8 cellular contexts compared by ENCODE assay signal in the genomic region with DNA sequence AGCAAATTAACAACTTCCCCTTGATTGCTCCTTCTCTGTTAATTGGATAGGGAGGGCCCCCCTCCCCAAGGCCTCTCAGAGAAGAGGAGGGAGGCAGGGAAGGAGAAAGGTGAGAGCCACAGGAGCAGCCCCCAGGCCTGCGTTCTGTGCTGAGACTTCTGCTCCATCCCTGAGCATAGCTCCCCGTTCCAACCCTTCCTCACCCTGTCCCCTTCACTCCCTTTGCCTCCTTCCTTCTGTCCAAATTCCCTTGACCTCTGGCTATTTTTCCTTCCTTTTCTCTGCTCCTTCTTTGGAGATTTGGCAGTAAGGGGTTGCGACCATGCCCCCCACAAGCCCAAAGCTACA. TPM values are rescaled to one million over a fixed set of nuclear protein-coding genes. Genes with fewer than 3 reads are reported as not detected.
DNase-seq lines count a peak whose midpoint lies in the region; ATAC-seq and TF ChIP-seq lines count a peak whose summit lies in the region.

No MANE protein-coding gene starts in this region.

- peaks cover 31% of the 10 kb centered on the region for H3K4me1 Mint-ChIP-seq in activated naive CD4-positive, alpha-beta T cell treated with anti-CD3 and anti-CD28 coated beads, Interleukin-2, amount 50 U/mL, for 24 hours
- H3K4me1 Mint-ChIP-seq in activated T-helper 17 cell treated with anti-CD3 and anti-CD28 coated beads, Interleukin-2, amount 50 U/mL, for 72 hours: peaks cover 19% of the 10 kb centered on the region
- H3K4me1 Mint-ChIP-seq in type B pancreatic cell (ENCODE audit: unreplicated experiment): peaks cover 18% of the 10 kb centered on the region

- intact Hi-C loops in prostate gland (cut with DNase I): loop anchor here (5.0 kb wide), 1 partner anchor 89 kb away; no protein-coding TSS in a partner anchor

- no peaks in the 10 kb centered on the region for H3K36me3 ChIP-seq in prostate gland

- no peaks in the 10 kb centered on the region for H3K9me3 Mint-ChIP-seq in activated naive CD4-positive, alpha-beta T cell treated with anti-CD3 and anti-CD28 coated beads, Interleukin-2, amount 50 U/mL, for 24 hours
- no peaks in the 10 kb centered on the region for H3K9me3 Mint-ChIP-seq in activated T-helper 17 cell treated with anti-CD3 and anti-CD28 coated beads, Interleukin-2, amount 50 U/mL, for 72 hours
- H3K9me3 Mint-ChIP-seq in type B pancreatic cell: no peaks in the 10 kb centered on the region

- H3K4me3 Mint-ChIP-seq in activated naive CD4-positive, alpha-beta T cell treated with anti-CD3 and anti-CD28 coated beads, Interleukin-2, amount 50 U/mL, for 24 hours: peak overlapping the region; percentile 93
- peak overlapping the region; percentile 90 for H3K4me3 Mint-ChIP-seq in activated T-helper 17 cell treated with anti-CD3 and anti-CD28 coated beads, Interleukin-2, amount 50 U/mL, for 72 hours
- H3K4me3 Mint-ChIP-seq in type B pancreatic cell: peak overlapping the region; percentile 95

- no peak for ATAC-seq in activated T-helper 17 cell treated with anti-CD3 and anti-CD28 coated beads, Interleukin-2, amount 50 U/mL, for 72 hours (replicated peaks)

- no peak overlapping the region for H3K27ac ChIP-seq in prostate gland

- no peak overlapping the region for H3K27ac Mint-ChIP-seq in activated naive CD4-positive, alpha-beta T cell treated with anti-CD3 and anti-CD28 coated beads, Interleukin-2, amount 50 U/mL, for 24 hours
- no peak overlapping the region for H3K27ac Mint-ChIP-seq in activated T-helper 17 cell treated with anti-CD3 and anti-CD28 coated beads, Interleukin-2, amount 50 U/mL, for 72 hours
- H3K27ac Mint-ChIP-seq in type B pancreatic cell: peak overlapping the region; percentile 56

- H3K36me3 Mint-ChIP-seq in activated naive CD4-positive, alpha-beta T cell treated with anti-CD3 and anti-CD28 coated beads, Interleukin-2, amount 50 U/mL, for 24 hours: no peaks in the 10 kb centered on the region
- H3K36me3 Mint-ChIP-seq in activated T-helper 17 cell treated with anti-CD3 and anti-CD28 coated beads, Interleukin-2, amount 50 U/mL, for 72 hours (ENCODE audit: low read depth): no peaks in the 10 kb centered on the region
- H3K36me3 Mint-ChIP-seq in type B pancreatic cell: peaks cover 7% of the 10 kb centered on the region

- TF ChIP-seq CTCF in type B pancreatic cell (conservative IDR thresholded peaks at IDR 0.05) (no peak), prostate gland (IDR thresholded peaks at IDR 0.05) (no peak)

- no peak for DNase-seq in activated naive CD4-positive, alpha-beta T cell treated with Interleukin-2 at 50 U/mL for 16 hours
- peak; percentile 49 for DNase-seq in islet precursor cell
- DNase-seq in type B pancreatic cell (ENCODE audit: extremely low spot score, unreplicated experiment): no peak
- DNase-seq in stimulated activated CD4-positive, alpha-beta T cell treated with anti-CD3 and anti-CD28 coated beads, Interleukin-2, amount 100 ng/mL, for 48 hours: no peak
- no peak for DNase-seq in inferior parietal cortex (ENCODE audit: extremely low spot score)
- no peak for DNase-seq in prostate gland (ENCODE audit: low spot score)

- WGBS in prostate gland: 28% methylated on average over 3 of the region's 3 CpGs

- H3K4me3 ChIP-seq in prostate gland: peak overlapping the region in 1 of 2 donors; percentile 58

- no peak for TF ChIP-seq POLR2A in prostate gland (IDR thresholded peaks at IDR 0.05)

- peaks cover 26% of the 10 kb centered on the region for H3K27me3 Mint-ChIP-seq in activated naive CD4-positive, alpha-beta T cell treated with anti-CD3 and anti-CD28 coated beads, Interleukin-2, amount 50 U/mL, for 24 hours
- peaks cover 47% of the 10 kb centered on the region for H3K27me3 Mint-ChIP-seq in activated T-helper 17 cell treated with anti-CD3 and anti-CD28 coated beads, Interleukin-2, amount 50 U/mL, for 72 hours
- peaks cover 65% of the 10 kb centered on the region for H3K27me3 Mint-ChIP-seq in type B pancreatic cell

- no peaks in the 10 kb centered on the region for H3K27me3 ChIP-seq in prostate gland (replicated peaks; ENCODE audit: insufficient read depth)

- no peaks in the 10 kb centered on the region for H3K9me3 ChIP-seq in prostate gland

- H3K4me1 ChIP-seq in prostate gland (replicated peaks): no peaks in the 10 kb centered on the region

RNA-seq across cellular contexts. Expression of a gene that starts 0.8 kb away (rescaled TPM):
- total RNA-seq in activated T-helper 17 cell treated with anti-CD3 and anti-CD28 coated beads, Interleukin-2, amount 50 U/mL, for 72 hours: 1 to 10 TPM in 1 of 2 donors, under 1 TPM in 1; 0.53 to 1.4 TPM
- total RNA-seq in type B pancreatic cell (ENCODE audit: low replicate concordance): 5.5 and 18.1 TPM in 2 replicates
- 1 to 10 TPM; 2.7 to 3.2 TPM for total RNA-seq in prostate gland

RNA-seq across cellular contexts. Expression of a gene that starts 28.5 kb away (rescaled TPM):
- total RNA-seq in activated T-helper 17 cell treated with anti-CD3 and anti-CD28 coated beads, Interleukin-2, amount 50 U/mL, for 72 hours: 10 to 100 TPM; 29.4 to 57.3 TPM
- total RNA-seq in type B pancreatic cell (ENCODE audit: low replicate concordance) (55.0 and 100 TPM in 2 replicates), prostate gland (10 to 100 TPM; 72.9 to 90.1 TPM)

RNA-seq across cellular contexts. Expression of a gene that starts 31.3 kb away (rescaled TPM):
- total RNA-seq in activated T-helper 17 cell treated with anti-CD3 and anti-CD28 coated beads, Interleukin-2, amount 50 U/mL, for 72 hours: 100 to 1,000 TPM; 132 to 145 TPM
- 32.4 and 70.6 TPM in 2 replicates for total RNA-seq in type B pancreatic cell (ENCODE audit: low replicate concordance)
- total RNA-seq in prostate gland: 10 to 100 TPM in 1 of 2 donors, 1 to 10 TPM in 1; 9.1 to 18.9 TPM

RNA-seq across cellular contexts. Expression of a gene that starts 47.2 kb away (rescaled TPM):
- total RNA-seq in activated T-helper 17 cell treated with anti-CD3 and anti-CD28 coated beads, Interleukin-2, amount 50 U/mL, for 72 hours: under 1 TPM in 1 of 2 donors, not detected in 1; 0.35 TPM
- total RNA-seq in type B pancreatic cell (ENCODE audit: low replicate concordance) (9.0 and 12.5 TPM in 2 replicates), prostate gland (1 to 10 TPM in 1 of 2 donors, under 1 TPM in 1; 0.27 to 3.4 TPM)

RNA-seq across cellular contexts. Expression of a gene that starts 55.4 kb away (rescaled TPM):
- 10 to 100 TPM; 29.8 to 55.5 TPM for total RNA-seq in activated T-helper 17 cell treated with anti-CD3 and anti-CD28 coated beads, Interleukin-2, amount 50 U/mL, for 72 hours
- total RNA-seq in type B pancreatic cell (ENCODE audit: low replicate concordance): 42.6 and 55.2 TPM in 2 replicates
- 10 to 100 TPM; 59.9 to 84.6 TPM for total RNA-seq in prostate gland
